Comparison of ENCODE assay signal across 1 cellular context in genomic region chr1:120415492-120415931, GRCh38.
A peak's percentile ranks its signal among the peaks of the same experiment; 100 is the strongest.
TF ChIP-seq lines count a peak whose summit lies in the region.

No MANE protein-coding gene starts in this region.

TF ChIP-seq in HEK293, 187 proteins besides CTCF, POLR2A, EP300 and RAD21 (continued from another document):
- TF ChIP-seq ZIC2 (tag by site-specific recombination; IDR thresholded peaks at IDR 0.05) (peak; percentile 44; the same call in 1 of the 2 replicates), ZBTB20 (tag by site-specific recombination; IDR thresholded peaks at IDR 0.05) (peak; percentile 34; the same call in 1 of the 2 replicates), ZNF501 (tag by site-specific recombination; IDR thresholded peaks at IDR 0.05) (0 out of 2 replicates have a peak, but pooled peaks have one; percentile 33), ZNF629 (tag by site-specific recombination; IDR thresholded peaks at IDR 0.05) (peak; percentile 33; the same call in 1 of the 2 replicates), ZNF76 (tag by site-specific recombination; IDR thresholded peaks at IDR 0.05; ENCODE audit: borderline replicate concordance, low read depth) (peak; percentile 72), ZNF366 (tag by site-specific recombination; conservative IDR thresholded peaks at IDR 0.05) (peak; percentile 85; the same call in 1 of the 2 replicates), ZNF335 (tag by site-specific recombination; conservative IDR thresholded peaks at IDR 0.05) (peak; percentile 89), ZNF692 (tag by site-specific recombination; IDR thresholded peaks at IDR 0.05) (peak; percentile 35; the same call in 1 of the 2 replicates), ZBTB8A (tag by site-specific recombination; IDR thresholded peaks at IDR 0.05) (0 out of 2 replicates have a peak, but pooled peaks have one; percentile 34)
- TF ChIP-seq, protein P1, sequence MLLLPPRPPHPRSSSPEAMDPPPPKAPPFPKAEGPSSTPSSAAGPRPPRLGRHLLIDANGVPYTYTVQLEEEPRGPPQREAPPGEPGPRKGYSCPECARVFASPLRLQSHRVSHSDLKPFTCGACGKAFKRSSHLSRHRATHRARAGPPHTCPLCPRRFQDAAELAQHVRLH (tag by site-specific recombination; IDR thresholded peaks at IDR 0.05): peak; percentile 67
